In genomic region chr21:29193907-29194306, GRCh38 we compare ENCODE assay signal across 26 cellular contexts.
A peak's percentile ranks its signal among the peaks of the same experiment; 100 is the strongest.
DNase-seq lines count a peak whose midpoint lies in the region; ATAC-seq and TF ChIP-seq lines count a peak whose summit lies in the region.
"Had no signal": no experiment of that assay in that cellular context is flagged by ENCODE, and none has a peak within 500 bp of the region (broad histone marks: within the 10 kb centered on the region; RNA-seq: fewer than 3 reads in every experiment).

No MANE protein-coding gene starts in this region.

- H3K4me1 ChIP-seq in heart right ventricle (peaks cover 0 to 64% (median 4%) of the 10 kb centered on the region in 9 donors), PC-9 (replicated peaks; ENCODE audit: insufficient read depth) (peaks cover 85% of the 10 kb centered on the region), endodermal cell (ENCODE audit: control insufficient read depth, insufficient read depth, low read length) (peaks cover 5% of the 10 kb centered on the region), smooth muscle cell (ENCODE audit: low read depth) (no peaks in the 10 kb centered on the region)
- H3K4me1 ChIP-seq: BE2C, psoas muscle, testis had no signal

- H3K36me3 ChIP-seq in heart right ventricle: no peaks in the 10 kb centered on the region
- H3K36me3 ChIP-seq in PC-9 (ENCODE audit: low read depth): no peaks in the 10 kb centered on the region
- H3K36me3 ChIP-seq in endodermal cell (ENCODE audit: control insufficient read depth, insufficient read depth, low read length): no peaks in the 10 kb centered on the region
- H3K36me3 ChIP-seq in smooth muscle cell (ENCODE audit: low read depth): no peaks in the 10 kb centered on the region
- H3K36me3 ChIP-seq: BE2C, gastroesophageal sphincter had no signal

- intact Hi-C loops in heart right ventricle (cut with DNase I) (no loop called here), left ventricle myocardium superior (cut with micrococcal nuclease) (no loop called here), PC-9 (cut with micrococcal nuclease; ENCODE audit: unreplicated experiment) (no loop called here)

- H3K27me3 Mint-ChIP-seq in endodermal cell (ENCODE audit: insufficient read depth): no peaks in the 10 kb centered on the region

- no peak overlapping the region for H3K27ac Mint-ChIP-seq in endodermal cell
- H3K27ac Mint-ChIP-seq: activated CD4-positive, alpha-beta memory T cell treated with anti-CD3 and anti-CD28 coated beads for 36 hours; nephron had no signal

- 70 to 72% methylated on average over 6 of the region's 6 CpGs for WGBS in heart right ventricle, 2 donors
- 94 to 98% methylated on average over 4 to 5 of the region's 6 CpGs for WGBS in endodermal cell (ENCODE audit: insufficient coverage in 1 of 2, insufficient read length in 1 of 2), 2 experiments
- WGBS in smooth muscle cell (ENCODE audit: low lambda C conversion rate): 74% methylated on average over 6 of the region's 6 CpGs

- H3K9ac ChIP-seq in endodermal cell (ENCODE audit: extremely low read depth, low read length, poor library complexity, severe bottlenecking) (no peak overlapping the region), smooth muscle cell (ENCODE audit: low read depth) (no peak overlapping the region)

- peak overlapping the region; percentile 49 for H3K4me3 Mint-ChIP-seq in endodermal cell
- H3K4me3 Mint-ChIP-seq: activated CD4-positive, alpha-beta memory T cell treated with anti-CD3 and anti-CD28 coated beads for 36 hours; mesothelial cell of epicardium; nephron had no signal

- H3K36me3 Mint-ChIP-seq in endodermal cell (ENCODE audit: low read depth): peaks cover 1% of the 10 kb centered on the region
- H3K36me3 Mint-ChIP-seq: mesothelial cell of epicardium had no signal

- POLR2A ChIA-PET in PC-9 (lab: Charles Lee; ENCODE audit: unreplicated experiment): no interaction called here

- H3K27ac ChIP-seq in heart right ventricle (peak overlapping the region in 6 of 10 donors; percentile 42 to 66 (median 54)), PC-9 (peak overlapping the region; percentile 92), endodermal cell (ENCODE audit: low read depth, low read length) (no peak overlapping the region), smooth muscle cell (ENCODE audit: low read depth) (peak overlapping the region; percentile 97)
- H3K27ac ChIP-seq: psoas muscle, testis had no signal

- ATAC-seq in heart right ventricle: no peak
- ATAC-seq in left ventricle myocardium superior: no peak
- ATAC-seq in HG03457 (IDR thresholded peaks at IDR 0.05; ENCODE audit: unreplicated experiment): no peak
- ATAC-seq: body of pancreas, esophagus mucosa, gastroesophageal sphincter, psoas muscle had no signal

- H3K4me2 ChIP-seq in PC-9 (peak overlapping the region; percentile 67), smooth muscle cell (peak overlapping the region; percentile 69)

- CTCF ChIA-PET in PC-9 (lab: Charles Lee): no interaction called here

- H2AFZ ChIP-seq in PC-9: no peak overlapping the region
- peak overlapping the region; percentile 65 for H2AFZ ChIP-seq in smooth muscle cell (ENCODE audit: low read depth)

- peaks cover 13% of the 10 kb centered on the region for H3K9me3 Mint-ChIP-seq in endodermal cell

- peaks cover 0 to 6% (median 0%) of the 10 kb centered on the region in 11 donors for H3K9me3 ChIP-seq in heart right ventricle
- peaks cover 8% of the 10 kb centered on the region; the same call in 1 of the 2 replicates for H3K9me3 ChIP-seq in PC-9 (ENCODE audit: insufficient read depth, low read depth)
- H3K9me3 ChIP-seq in endodermal cell (ENCODE audit: control insufficient read depth, low read length): no peaks in the 10 kb centered on the region
- no peaks in the 10 kb centered on the region for H3K9me3 ChIP-seq in smooth muscle cell (replicated peaks; ENCODE audit: low read depth)
- H3K9me3 ChIP-seq: BE2C, body of pancreas, gastroesophageal sphincter, psoas muscle, testis had no signal

- no TSS peak for BruUV-seq in PC-9 (replicated peaks; lab: Mats Ljungman, UMichigan)

- TF ChIP-seq CTCF in heart right ventricle (IDR thresholded peaks at IDR 0.05) (no peak), PC-9 (conservative IDR thresholded peaks at IDR 0.05) (no peak), endodermal cell (conservative IDR thresholded peaks at IDR 0.05) (no peak), smooth muscle cell (IDR thresholded peaks at IDR 0.05; ENCODE audit: borderline replicate concordance, insufficient read depth, poor library complexity, severe bottlenecking) (no peak)

- no peaks in the 10 kb centered on the region for H4K20me1 ChIP-seq in PC-9 (ENCODE audit: insufficient read depth)
- no peaks in the 10 kb centered on the region for H4K20me1 ChIP-seq in smooth muscle cell (ENCODE audit: low read depth)

- H3K4me1 Mint-ChIP-seq in endodermal cell: peaks cover 14% of the 10 kb centered on the region
- H3K4me1 Mint-ChIP-seq: nephron had no signal

- no peaks in the 10 kb centered on the region for H3K9me2 ChIP-seq in PC-9 (ENCODE audit: insufficient read depth)

- H3K27me3 ChIP-seq in heart right ventricle: no peaks in the 10 kb centered on the region
- no peaks in the 10 kb centered on the region for H3K27me3 ChIP-seq in PC-9 (ENCODE audit: insufficient read depth, low read depth)
- H3K27me3 ChIP-seq in endodermal cell (ENCODE audit: control insufficient read depth, insufficient read depth, low read length, poor library complexity, severe bottlenecking): no peaks in the 10 kb centered on the region
- no peaks in the 10 kb centered on the region for H3K27me3 ChIP-seq in smooth muscle cell (ENCODE audit: low read depth)
- H3K27me3 ChIP-seq: BE2C, body of pancreas, gastroesophageal sphincter, testis had no signal

- H3K4me3 ChIP-seq in heart right ventricle: peak overlapping the region in 8 of 10 donors; percentile 25 to 46 (median 31)
- H3K4me3 ChIP-seq in PC-9: no peak overlapping the region
- no peak overlapping the region for H3K4me3 ChIP-seq in endodermal cell (ENCODE audit: low read length)
- no peak overlapping the region for H3K4me3 ChIP-seq in smooth muscle cell
- H3K4me3 ChIP-seq: body of pancreas, gastroesophageal sphincter, psoas muscle, skin epidermis had no signal

- DNase-seq in heart right ventricle: no peak
- DNase-seq in left ventricle myocardium superior: no peak
- peak in 1 of 2 experiments; percentile 61 for DNase-seq in PC-9
- no peak for DNase-seq in endodermal cell
- DNase-seq in smooth muscle cell (lab: John Stamatoyannopoulos, UW; ENCODE audit: unreplicated experiment): no peak
- no peak for DNase-seq in NCI-H748 treated with DMSO at 0.1 percent for 48 hours (lab: John Stamatoyannopoulos, UW)
- DNase-seq in MV-4-11 (lab: John Stamatoyannopoulos, UW): no peak
- DNase-seq: 8988T; activated CD4-positive, alpha-beta memory T cell treated with anti-CD3 and anti-CD28 coated beads for 36 hours; activated effector memory CD4-positive, alpha-beta T cell treated with Interleukin-2 at 50 U/mL for 16 hours; body of pancreas; effector memory CD4-positive, alpha-beta T cell; EL; GM23248; Karpas-422; NCI-H187 treated with DMSO at 0.1 percent for 48 hours; psoas muscle; stimulated activated naive CD4-positive, alpha-beta T cell had no signal

- H3F3A ChIP-seq in PC-9 (ENCODE audit: insufficient read depth, low read depth): peaks cover 59% of the 10 kb centered on the region
- H3F3A ChIP-seq in smooth muscle cell (ENCODE audit: low read depth): peaks cover 10% of the 10 kb centered on the region

- H3K79me2 ChIP-seq in PC-9 (ENCODE audit: low read depth): no peaks in the 10 kb centered on the region
- H3K79me2 ChIP-seq in smooth muscle cell (ENCODE audit: low read depth): no peaks in the 10 kb centered on the region

Comparison
In these comparisons a context has a peak if more than half of its experiments do, and no peak if none do; other contexts are left out.
1. H3K4me3 ChIP-seq: peak in heart right ventricle (8 of 10); none in PC-9 (single experiment), endodermal cell (single experiment) and smooth muscle cell (single experiment).